Comparison of ENCODE assay signal across 8 cellular contexts in the genomic region with DNA sequence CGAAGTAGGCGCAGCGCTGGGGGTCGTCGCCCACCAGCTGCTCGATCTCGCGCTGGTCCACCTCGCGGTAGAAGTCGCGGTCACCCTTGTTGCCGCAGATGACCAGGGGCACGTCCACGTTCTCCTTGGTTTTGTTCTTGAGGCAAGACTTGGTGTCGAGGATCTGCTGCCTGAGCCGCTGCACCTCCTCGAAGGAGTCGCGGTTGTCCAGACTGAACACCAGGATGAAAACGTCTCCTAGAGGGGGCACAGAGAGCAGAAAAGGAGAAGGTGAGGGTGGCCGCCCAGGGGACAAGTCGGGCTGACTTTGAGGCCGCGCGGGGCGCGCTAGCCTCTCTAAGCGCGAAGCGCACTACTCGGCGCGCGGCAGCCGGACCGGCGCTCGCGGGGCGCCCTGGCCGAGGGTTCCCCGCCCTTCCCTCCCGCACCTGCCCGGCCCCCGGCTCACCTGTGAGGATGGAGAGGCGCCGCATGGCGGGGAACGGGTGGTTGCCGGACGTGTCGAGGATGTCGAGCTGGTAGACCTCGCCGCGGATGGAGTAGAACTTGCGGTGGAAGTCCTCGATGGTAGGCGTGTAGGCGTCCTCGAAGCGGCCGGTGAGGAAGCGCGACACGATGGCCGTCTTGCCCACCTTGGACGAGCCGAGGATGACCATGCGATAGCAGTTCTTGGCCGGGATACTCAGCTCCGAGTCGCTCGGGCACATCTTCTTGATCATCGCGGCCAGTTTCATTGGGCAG. TPM values are rescaled to one million over a fixed set of nuclear protein-coding genes. Genes with fewer than 3 reads are reported as not detected.
DNase-seq lines count a peak whose midpoint lies in the region; ATAC-seq, FAIRE-seq and TF ChIP-seq lines count a peak whose summit lies in the region.

No MANE protein-coding gene starts in this region.

- BruUV-seq in HepG2 (replicated peaks; lab: Mats Ljungman, UMichigan): TSS peak; percentile 85

- CTCF ChIA-PET in HepG2 (lab: Yijun Ruan, JAX; ENCODE audit: low intra/inter-chr PET ratio, low total read pairs): interaction anchor here (1.0 to 3.3 kb wide), 4 partner anchors 74 to 146 kb away, joined by 4 to 55 read pairs (median 21); no protein-coding TSS in a partner anchor

- peak overlapping the region; percentile 23 for H3K27ac Mint-ChIP-seq in chondrocyte (ENCODE audit: unreplicated experiment)

- FAIRE-seq in GM12892 (lab: Jason Lieb, UNC) (peak; percentile 5), HepG2 (lab: Jason Lieb, UNC) (no peak)

- in situ Hi-C loops in HepG2 (cut with HindIII; ENCODE audit: extremely low pct_ligation_motif_present, low pct_unique_long_range_greater_than_20kb): loop anchor here (5.0 kb wide), 1 partner anchor 138 kb away; no protein-coding TSS in a partner anchor

- H3K27me3 Mint-ChIP-seq in chondrocyte (ENCODE audit: low read depth): peaks cover 2% of the 10 kb centered on the region

- H3K27me3 ChIP-seq in NT2/D1 (ENCODE audit: insufficient read depth, insufficient read length) (peaks cover 17% of the 10 kb centered on the region), HepG2 (ENCODE audit: control insufficient read depth in 1 of 2, insufficient read depth in 2 of 2, low read length in 2 of 2) (peaks cover 4 to 34% of the 10 kb centered on the region in 2 experiments; a peak in 4 of 5 replicates)

- no peaks in the 10 kb centered on the region for H3K9me3 ChIP-seq in NT2/D1 (ENCODE audit: insufficient read depth, low read length)
- no peaks in the 10 kb centered on the region for H3K9me3 ChIP-seq in HepG2 (ENCODE audit: low read length)

- no peak for TF ChIP-seq POLR2A in GM12892 (IDR thresholded peaks at IDR 0.05; ENCODE audit: low read depth, low read length)
- TF ChIP-seq POLR2A in HepG2 (IDR thresholded peaks at IDR 0.05; ENCODE audit: insufficient read depth in 1 of 2, low read depth in 2 of 2, low read length in 2 of 2): no peak

- H3K79me2 ChIP-seq in HepG2 (ENCODE audit: insufficient read depth, low read length): no peaks in the 10 kb centered on the region

- H3K4me1 ChIP-seq in NT2/D1 (ENCODE audit: insufficient read depth, insufficient read length): peaks cover 12% of the 10 kb centered on the region
- H3K4me1 ChIP-seq in HepG2 (ENCODE audit: insufficient read depth, low read length): peaks cover 31% of the 10 kb centered on the region

- H3K36me3 ChIP-seq in NT2/D1 (ENCODE audit: insufficient read depth, insufficient read length, low read length) (peaks cover 25% of the 10 kb centered on the region), HepG2 (replicated peaks in 1 of 2; ENCODE audit: control insufficient read depth in 1 of 2, insufficient read depth in 2 of 2, low read length in 2 of 2) (peaks cover 4 to 12% of the 10 kb centered on the region in 2 experiments; a peak in 2 of 5 replicates)

- H3K4me3 ChIP-seq in NT2/D1 (ENCODE audit: insufficient read length, low read depth) (peak overlapping the region; percentile 78), HepG2 (replicated peaks in 1 of 3; ENCODE audit: insufficient read depth in 1 of 3, low read depth in 2 of 3, low read length in 3 of 3) (peak overlapping the region; percentile 53 to 71 (median 65); a peak in 5 of 6 replicates)

- peaks cover 5% of the 10 kb centered on the region for H3K36me3 Mint-ChIP-seq in chondrocyte (ENCODE audit: low read depth)

- TF ChIP-seq CTCF in chondrocyte (IDR thresholded peaks at IDR 0.05): peak; percentile 2
- no peak for TF ChIP-seq CTCF in HepG2 (CRISPR knock-in tag; IDR thresholded peaks at IDR 0.05)

- no peak for DNase-seq in GM12892 (ENCODE audit: insufficient read length)
- no peak for DNase-seq in NT2/D1 (ENCODE audit: low read depth, low spot score)
- DNase-seq in chondrocyte (ENCODE audit: low spot score): peak; percentile 79
- DNase-seq in HepG2 (ENCODE audit: low spot score): no peak
- DNase-seq in stimulated activated naive CD4-positive, alpha-beta T cell treated with Interleukin-2 at 50 U/mL for 16 hours (lab: John Stamatoyannopoulos, UW): peak; percentile 24
- DNase-seq in SKM-1 treated with dmso at 0.1 percent for 144 hours (lab: John Stamatoyannopoulos, UW; ENCODE audit: unreplicated experiment): no peak
- DNase-seq in NCI-H345 (lab: John Stamatoyannopoulos, UW): no peak
- no peak for DNase-seq in NCI-H526 treated with DMSO at 0.1 percent for 48 hours (lab: John Stamatoyannopoulos, UW)

- TF ChIP-seq RAD21 in HepG2 (CRISPR knock-in tag; IDR thresholded peaks at IDR 0.05): no peak

- H3K27ac ChIP-seq in HepG2 (ENCODE audit: extremely low read length, insufficient read depth, low read length): no peak overlapping the region

- intact Hi-C loops in HepG2 (cut with micrococcal nuclease; ENCODE audit: unreplicated experiment): loop anchor here (1.0 to 5.0 kb wide), 5 partner anchors 43 to 147 kb away; no protein-coding TSS in a partner anchor

- no peak overlapping the region for H2AFZ ChIP-seq in HepG2 (ENCODE audit: low read length)

- POLR2A ChIA-PET in HepG2 (lab: Yijun Ruan, JAX): interaction anchor here (0.6 to 3.4 kb wide), 44 partner anchors 9 to 618 kb away, joined by 3 to 114 read pairs (median 7); a partner anchor contains a TSS

- TF ChIP-seq EP300 in HepG2 (IDR thresholded peaks at IDR 0.05; ENCODE audit: low read depth in 2 of 2, low read length in 2 of 2): no peak
- TF ChIP-seq EP300 in HepG2 (CRISPR knock-in tag; IDR thresholded peaks at IDR 0.05; ENCODE audit: borderline replicate concordance): no peak

- ATAC-seq in HepG2: no peak

- H3K4me2 ChIP-seq in HepG2 (ENCODE audit: low read depth, low read length): peak overlapping the region; percentile 74

- peak overlapping the region; percentile 85 for H3K9ac ChIP-seq in NT2/D1 (ENCODE audit: insufficient read length, low read depth)
- H3K9ac ChIP-seq in HepG2 (ENCODE audit: insufficient read depth, low read depth, low read length): peak overlapping the region; percentile 75

- 75% methylated on average over 56 of the region's 77 CpGs for WGBS in HepG2 (ENCODE audit: low lambda C conversion rate)

- H3K9me3 Mint-ChIP-seq in chondrocyte (ENCODE audit: low read depth): no peaks in the 10 kb centered on the region

- no peaks in the 10 kb centered on the region for H4K20me1 ChIP-seq in HepG2 (ENCODE audit: insufficient read depth, low read length)

- H3K4me1 Mint-ChIP-seq in chondrocyte (ENCODE audit: low read depth): peaks cover 12% of the 10 kb centered on the region

- peak overlapping the region; percentile 75 for H3K4me3 Mint-ChIP-seq in chondrocyte (ENCODE audit: unreplicated experiment)

TF ChIP-seq in HepG2, 621 proteins besides CTCF, POLR2A, EP300 and RAD21 (continues in another document):
- TF ChIP-seq NRL (CRISPR knock-in tag; IDR thresholded peaks at IDR 0.05; ENCODE audit: borderline replicate concordance): peak; percentile 42; the same call in 1 of the 2 replicates

RNA-seq across cellular contexts. Expression of a gene that starts 0.6 kb away (rescaled TPM):
- polyA plus RNA-seq in GM12892 (2012; ENCODE audit: missing spikeins): not detected
- 0.31 to 0.72 TPM (median 0.42 TPM) in 3 replicates for total RNA-seq in chondrocyte
- total RNA-seq in HepG2 (2016; rRNA removed; fragmentation: Illumina TruSeq; extraction: Trizol): 1.4 and 1.6 TPM in 2 replicates
- total RNA-seq in HepG2 (2016; cell fraction: cytosol; rRNA removed; fragmentation: Illumina TruSeq; extraction: Trizol; ENCODE audit: low read depth): 0.71 and 0.91 TPM in 2 replicates
- 1.4 and 1.9 TPM in 2 replicates for total RNA-seq in HepG2 (2016; cell fraction: insoluble cytoplasmic fraction; rRNA removed; fragmentation: Illumina TruSeq; extraction: Trizol)
- total RNA-seq in HepG2 (2016; cell fraction: membrane; rRNA removed; fragmentation: Illumina TruSeq; extraction: Trizol): 1.5 and 1.7 TPM in 2 replicates
- total RNA-seq in HepG2 (2016; cell fraction: nucleus; rRNA removed; fragmentation: Illumina TruSeq; extraction: Trizol): 0.99 and 1.1 TPM in 2 replicates
- 4.2 and 8.9 TPM in 2 replicates for polyA plus RNA-seq in HepG2 (2011; rRNA removed)
- 4.3 and 4.7 TPM in 2 replicates for polyA plus RNA-seq in HepG2 (2011; cell fraction: cytosol; rRNA removed)
- polyA plus RNA-seq in HepG2 (2011; cell fraction: nucleus; rRNA removed): 6.6 and 7.6 TPM in 2 replicates
- polyA plus RNA-seq in HepG2 (2012): 2.1 and 6.2 TPM in 2 replicates
- 0.32 and 0.38 TPM in 2 replicates for polyA plus RNA-seq in HepG2 (2016; cell fraction: cytosol; fragmentation: Illumina TruSeq; extraction: Trizol; ENCODE audit: low read depth)
- polyA plus RNA-seq in HepG2 (2016; cell fraction: insoluble cytoplasmic fraction; fragmentation: Illumina TruSeq; extraction: Trizol; ENCODE audit: low read depth): 1.7 and 1.8 TPM in 2 replicates
- 0.63 and 0.72 TPM in 2 replicates for polyA plus RNA-seq in HepG2 (2016; cell fraction: membrane; fragmentation: Illumina TruSeq; extraction: Trizol; ENCODE audit: low read depth)
- polyA plus RNA-seq in HepG2 (2016; cell fraction: nucleus; fragmentation: Illumina TruSeq; extraction: Trizol; ENCODE audit: insufficient read depth, low read depth): 2.7 and 3.4 TPM in 2 replicates
- polyA minus RNA-seq in HepG2 (2011; rRNA and poly(A)+ RNA removed; ENCODE audit: low replicate concordance): 3.9 and 12.1 TPM in 2 replicates
- 6.2 and 6.6 TPM in 2 replicates for polyA minus RNA-seq in HepG2 (2011; cell fraction: cytosol; rRNA and poly(A)+ RNA removed)
- 1.7 and 3.1 TPM in 2 replicates for polyA minus RNA-seq in HepG2 (2011; cell fraction: nucleus; rRNA and poly(A)+ RNA removed)

RNA-seq across cellular contexts. Expression of a gene that starts 18.8 kb away (rescaled TPM):
- polyA plus RNA-seq in GM12892 (2012; ENCODE audit: missing spikeins): 9.0 TPM
- 6.7 to 7.9 TPM (median 7.9 TPM) in 3 replicates for total RNA-seq in chondrocyte
- 11.7 and 15.1 TPM in 2 replicates for total RNA-seq in HepG2 (2016; rRNA removed; fragmentation: Illumina TruSeq; extraction: Trizol)
- total RNA-seq in HepG2 (2016; cell fraction: cytosol; rRNA removed; fragmentation: Illumina TruSeq; extraction: Trizol; ENCODE audit: low read depth): 4.0 and 4.2 TPM in 2 replicates
- 11.7 and 14.4 TPM in 2 replicates for total RNA-seq in HepG2 (2016; cell fraction: insoluble cytoplasmic fraction; rRNA removed; fragmentation: Illumina TruSeq; extraction: Trizol)
- 9.8 and 10.7 TPM in 2 replicates for total RNA-seq in HepG2 (2016; cell fraction: membrane; rRNA removed; fragmentation: Illumina TruSeq; extraction: Trizol)
- 10.8 and 11.7 TPM in 2 replicates for total RNA-seq in HepG2 (2016; cell fraction: nucleus; rRNA removed; fragmentation: Illumina TruSeq; extraction: Trizol)
- 11.9 and 14.4 TPM in 2 replicates for polyA plus RNA-seq in HepG2 (2011; rRNA removed)
- polyA plus RNA-seq in HepG2 (2011; cell fraction: cytosol; rRNA removed): 18.3 and 21.5 TPM in 2 replicates
- polyA plus RNA-seq in HepG2 (2011; cell fraction: nucleus; rRNA removed): 15.4 and 17.5 TPM in 2 replicates
- 9.2 and 11.4 TPM in 2 replicates for polyA plus RNA-seq in HepG2 (2012)
- 3.0 and 3.1 TPM in 2 replicates for polyA plus RNA-seq in HepG2 (2016; cell fraction: cytosol; fragmentation: Illumina TruSeq; extraction: Trizol; ENCODE audit: low read depth)
- polyA plus RNA-seq in HepG2 (2016; cell fraction: insoluble cytoplasmic fraction; fragmentation: Illumina TruSeq; extraction: Trizol; ENCODE audit: low read depth): 11.2 and 12.0 TPM in 2 replicates
- polyA plus RNA-seq in HepG2 (2016; cell fraction: membrane; fragmentation: Illumina TruSeq; extraction: Trizol; ENCODE audit: low read depth): 6.4 and 7.0 TPM in 2 replicates
- polyA plus RNA-seq in HepG2 (2016; cell fraction: nucleus; fragmentation: Illumina TruSeq; extraction: Trizol; ENCODE audit: insufficient read depth, low read depth): 11.4 and 12.6 TPM in 2 replicates
- 21.1 and 25.1 TPM in 2 replicates for polyA minus RNA-seq in HepG2 (2011; rRNA and poly(A)+ RNA removed; ENCODE audit: low replicate concordance)
- polyA minus RNA-seq in HepG2 (2011; cell fraction: cytosol; rRNA and poly(A)+ RNA removed): 9.8 and 9.9 TPM in 2 replicates
- polyA minus RNA-seq in HepG2 (2011; cell fraction: nucleus; rRNA and poly(A)+ RNA removed): 24.2 and 25.4 TPM in 2 replicates

Comparison
In these comparisons a context has a peak if more than half of its experiments do, and no peak if none do; other contexts are left out.
1. DNase-seq: peak in chondrocyte (single experiment) and stimulated activated naive CD4-positive, alpha-beta T cell treated with Interleukin-2 at 50 U/mL for 16 hours (single experiment); none in GM12892 (single experiment), NT2/D1 (single experiment), HepG2 (single experiment), SKM-1 treated with dmso at 0.1 percent for 144 hours (single experiment), NCI-H345 (single experiment) and NCI-H526 treated with DMSO at 0.1 percent for 48 hours (single experiment).